21 cellular contexts compared by ENCODE assay signal in the genomic region with DNA sequence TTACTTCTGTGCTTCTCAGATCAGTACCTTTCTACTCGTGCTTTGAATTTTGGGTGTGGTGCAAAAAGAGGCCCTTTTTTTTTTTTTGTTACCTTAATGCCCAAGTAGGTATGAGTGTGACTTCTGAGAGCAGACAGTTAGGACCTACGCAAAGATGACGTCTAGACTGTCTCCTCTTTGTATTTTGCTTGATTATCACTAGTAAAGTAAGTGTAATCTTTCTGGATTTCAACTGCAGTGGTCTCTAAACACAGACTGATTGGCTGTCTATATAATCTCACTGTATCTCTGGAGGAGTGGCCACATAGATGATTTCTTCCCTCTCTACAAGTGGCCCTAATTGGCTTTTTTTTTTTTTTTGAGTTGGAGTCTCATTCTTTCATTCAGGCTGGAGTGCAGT.
"Had no signal": no experiment of that assay in that cellular context is flagged by ENCODE, and none has a peak within 500 bp of the region (broad histone marks: within the 10 kb centered on the region; RNA-seq: fewer than 3 reads in every experiment).

No MANE protein-coding gene starts in this region.

- H3K4me1 Mint-ChIP-seq: IgD-negative memory B cell had no signal

- H3K4me3 Mint-ChIP-seq: IgD-negative memory B cell had no signal

- H3K36me3 Mint-ChIP-seq: IgD-negative memory B cell had no signal

- H3K9me3 ChIP-seq: SJSA1 had no signal

- H3K9me3 Mint-ChIP-seq: IgD-negative memory B cell had no signal

- H3K27me3 Mint-ChIP-seq: IgD-negative memory B cell had no signal

- H3K4me3 ChIP-seq: K562, SJSA1, SK-N-MC had no signal

- ATAC-seq: K562 had no signal

- DNase-seq: Kasumi-1, MM.1S, NCI-H1092 treated with DMSO at 0.1 percent for 48 hours, NCI-H1436, NCI-H187, NCI-H2029, NCI-H2081 treated with DMSO at 0.1 percent for 48 hours, NCI-H2171, NCI-H226, NCI-H446, NCI-H510A, NCI-H524 treated with DMSO at 0.1 percent for 48 hours, NCI-H69, NCI-H774, Right ventricle myocardium superior, RPMI8226, SIG-M5 had no signal

- H3K4me1 ChIP-seq: SJSA1 had no signal
